2 cellular contexts compared by ENCODE assay signal in genomic region chr5:145825751-145826180, GRCh38.
A peak's percentile ranks its signal among the peaks of the same experiment; 100 is the strongest.
TF ChIP-seq lines count a peak whose summit lies in the region.

No MANE protein-coding gene starts in this region.

TF ChIP-seq in GM12878, 131 proteins besides CTCF, POLR2A, EP300 and RAD21:
- TF ChIP-seq TAF1 (IDR thresholded peaks at IDR 0.05; ENCODE audit: borderline replicate concordance, low read depth, low read length) (no peak), ATF3 (IDR thresholded peaks at IDR 0.05; ENCODE audit: borderline replicate concordance, extremely low read depth, low read depth, low read length) (no peak), IRF5 (IDR thresholded peaks at IDR 0.05; ENCODE audit: borderline replicate concordance) (no peak), POU2F2 (IDR thresholded peaks at IDR 0.05; ENCODE audit: borderline replicate concordance, low read depth, low read length) (peak; percentile 52; the same call in 1 of the 3 replicates), IKZF2 (IDR thresholded peaks at IDR 0.05) (no peak), CHD2 (IDR thresholded peaks at IDR 0.05; ENCODE audit: borderline replicate concordance, low read depth, low read length) (no peak), YY1 (IDR thresholded peaks at IDR 0.05; ENCODE audit: low read depth, low read length) (peak; percentile 48; the same call in 1 of the 2 replicates), NR2C2 (IDR thresholded peaks at IDR 0.05; ENCODE audit: borderline replicate concordance, control insufficient read depth, insufficient read length, low read depth) (no peak), SMC3 (IDR thresholded peaks at IDR 0.05; ENCODE audit: borderline replicate concordance, low read length) (peak; percentile 55; the same call in 1 of the 2 replicates), HDAC6 (IDR thresholded peaks at IDR 0.05; ENCODE audit: unreplicated experiment) (no peak)

TF ChIP-seq in liver, 16 proteins besides CTCF, POLR2A, EP300 and RAD21:
- TF ChIP-seq HNF4A (conservative IDR thresholded peaks at IDR 0.05) (no peak), YY1 (IDR thresholded peaks at IDR 0.05) (peak; percentile 47)
